8 cellular contexts compared by ENCODE assay signal in the genomic region with DNA sequence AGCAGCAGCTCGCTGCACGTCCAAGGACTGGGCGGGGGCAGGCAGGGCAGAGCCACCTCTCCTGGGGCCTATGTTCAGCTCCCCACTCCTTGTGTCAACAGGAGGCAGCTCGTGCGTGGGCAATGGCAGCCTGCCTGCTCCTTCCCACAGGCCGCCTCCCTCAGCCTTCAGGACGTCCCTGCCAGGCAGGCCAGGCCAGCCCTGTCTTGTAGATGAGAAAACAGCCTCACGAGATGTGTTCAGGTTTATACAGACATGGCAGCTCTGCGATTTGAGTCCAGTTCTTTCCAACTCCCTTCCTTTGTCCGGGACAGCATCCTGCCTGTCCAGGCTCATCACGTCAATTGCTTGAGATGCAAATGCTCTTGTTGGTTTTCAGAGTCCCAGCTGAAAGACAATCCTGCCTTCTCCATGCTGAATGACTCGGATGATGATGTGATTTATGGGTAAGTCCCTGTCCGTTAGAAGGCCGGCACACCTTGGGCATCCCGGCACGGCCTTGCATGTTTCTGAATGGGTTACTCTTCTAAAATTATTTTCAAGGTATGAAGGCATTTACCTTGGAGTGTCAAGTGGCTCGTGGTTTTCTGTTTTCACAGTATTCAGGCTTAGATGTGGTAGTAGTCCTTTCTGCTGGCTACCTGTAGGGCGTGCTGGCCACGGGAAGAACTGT. TPM values are rescaled to one million over a fixed set of nuclear protein-coding genes. Genes with fewer than 3 reads are reported as not detected.
DNase-seq lines count a peak whose midpoint lies in the region; ATAC-seq, FAIRE-seq and TF ChIP-seq lines count a peak whose summit lies in the region.

No MANE protein-coding gene starts in this region.

- TF ChIP-seq POLR2A in H54 (IDR thresholded peaks at IDR 0.05; ENCODE audit: low read depth, low read length): no peak

- peaks cover 9 to 31% of the 10 kb centered on the region in 2 donors for H3K36me3 Mint-ChIP-seq in activated T-cell treated with anti-CD3 and anti-CD28 coated beads, Interleukin-2, amount 50 U/mL, for 72 hours (ENCODE audit: insufficient read depth in 2 of 2)
- H3K36me3 Mint-ChIP-seq in neural progenitor cell: peaks cover 37% of the 10 kb centered on the region

- no peak overlapping the region for H3K27ac ChIP-seq in neural progenitor cell

- peaks cover 13% of the 10 kb centered on the region for H4K20me1 ChIP-seq in neural progenitor cell (ENCODE audit: low read depth)

- H3K27me3 Mint-ChIP-seq in activated T-cell treated with anti-CD3 and anti-CD28 coated beads, Interleukin-2, amount 50 U/mL, for 72 hours (ENCODE audit: low read depth): no peaks in the 10 kb centered on the region
- peaks cover 5% of the 10 kb centered on the region for H3K27me3 Mint-ChIP-seq in neural progenitor cell (ENCODE audit: insufficient read depth, low read depth)

- peak; percentile 37 for DNase-seq in EH (ENCODE audit: low read depth)
- DNase-seq in activated T-cell treated with anti-CD3 and anti-CD28 coated beads, Interleukin-2, amount 50 U/mL, for 72 hours: no peak
- DNase-seq in glomerular visceral epithelial cell (ENCODE audit: extremely low spot score): peak; percentile 12
- DNase-seq in posterior vena cava (ENCODE audit: low spot score): peak; percentile 91
- DNase-seq in C1 segment of cervical spinal cord (lab: John Stamatoyannopoulos, UW): no peak
- no peak for DNase-seq in neural progenitor cell (ENCODE audit: low spot score)
- no peak for DNase-seq in H54 (ENCODE audit: insufficient read length, low spot score)
- DNase-seq in GOT3 (lab: John Stamatoyannopoulos, UW): no peak

- no peaks in the 10 kb centered on the region for H3K27me3 ChIP-seq in neural progenitor cell

- no peaks in the 10 kb centered on the region for H3K4me1 ChIP-seq in neural progenitor cell

- ATAC-seq in activated T-cell treated with anti-CD3 and anti-CD28 coated beads, Interleukin-2, amount 50 U/mL, for 72 hours (replicated peaks in 1 of 2): peak in 1 of 2 donors; percentile 10

- H3K4me3 Mint-ChIP-seq in activated T-cell treated with anti-CD3 and anti-CD28 coated beads, Interleukin-2, amount 50 U/mL, for 72 hours: no peak overlapping the region
- no peak overlapping the region for H3K4me3 Mint-ChIP-seq in neural progenitor cell

- no peaks in the 10 kb centered on the region for H3K9me3 ChIP-seq in neural progenitor cell (ENCODE audit: low read depth)

- no peak overlapping the region for H2AFZ ChIP-seq in neural progenitor cell (replicated peaks)

- no peaks in the 10 kb centered on the region for H3K79me2 ChIP-seq in neural progenitor cell (ENCODE audit: low read depth)

- H3K27ac Mint-ChIP-seq in activated T-cell treated with anti-CD3 and anti-CD28 coated beads, Interleukin-2, amount 50 U/mL, for 72 hours: peak overlapping the region; percentile 54
- H3K27ac Mint-ChIP-seq in neural progenitor cell: no peak overlapping the region

- no peak for TF ChIP-seq CTCF in neural progenitor cell (IDR thresholded peaks at IDR 0.05)

- H3K4me3 ChIP-seq in neural progenitor cell: no peak overlapping the region

- no peaks in the 10 kb centered on the region for H3K9me3 Mint-ChIP-seq in activated T-cell treated with anti-CD3 and anti-CD28 coated beads, Interleukin-2, amount 50 U/mL, for 72 hours
- no peaks in the 10 kb centered on the region for H3K9me3 Mint-ChIP-seq in neural progenitor cell

- no peaks in the 10 kb centered on the region for H3F3A ChIP-seq in neural progenitor cell (ENCODE audit: low read depth)

- FAIRE-seq in H54 (lab: Jason Lieb, UNC): no peak

- no peak overlapping the region for H3K9ac ChIP-seq in neural progenitor cell

- H3K4me1 Mint-ChIP-seq in activated T-cell treated with anti-CD3 and anti-CD28 coated beads, Interleukin-2, amount 50 U/mL, for 72 hours (ENCODE audit: low read depth): peaks cover 62% of the 10 kb centered on the region
- peaks cover 16% of the 10 kb centered on the region for H3K4me1 Mint-ChIP-seq in neural progenitor cell

- no peaks in the 10 kb centered on the region for H3K36me3 ChIP-seq in neural progenitor cell

- intact Hi-C loops in posterior vena cava (cut with DNase I): no loop called here

- H3K4me2 ChIP-seq in neural progenitor cell: no peak overlapping the region

RNA-seq across cellular contexts. Expression of gene DYNLT1, which starts 13.5 kb away (rescaled TPM):
- total RNA-seq in activated T-cell treated with anti-CD3 and anti-CD28 coated beads, Interleukin-2, amount 50 U/mL, for 72 hours: 100 to 1,000 TPM; 111 to 127 TPM
- total RNA-seq in posterior vena cava: 10 to 100 TPM; 91.3 to 91.4 TPM
- total RNA-seq in neural progenitor cell (ENCODE audit: low replicate concordance): 71.1 and 82.8 TPM in 2 replicates

RNA-seq across cellular contexts. Expression of gene SYTL3, which starts 18.8 kb away (rescaled TPM):
- 100 to 1,000 TPM; 267 to 353 TPM for total RNA-seq in activated T-cell treated with anti-CD3 and anti-CD28 coated beads, Interleukin-2, amount 50 U/mL, for 72 hours
- total RNA-seq in posterior vena cava (1 to 10 TPM; 2.0 to 6.5 TPM), neural progenitor cell (ENCODE audit: low replicate concordance) (0.25 TPM in 1 of 2 replicates, not detected in the other)

Comparison
In these comparisons a context has a peak if more than half of its experiments do, and no peak if none do; other contexts are left out.
1. DNase-seq: peak in EH (single experiment), glomerular visceral epithelial cell (single experiment) and posterior vena cava (single experiment); none in activated T-cell treated with anti-CD3 and anti-CD28 coated beads, Interleukin-2, amount 50 U/mL, for 72 hours (0 of 2), C1 segment of cervical spinal cord (0 of 14), neural progenitor cell (single experiment), H54 (single experiment) and GOT3 (single experiment).
2. RNA of gene SYTL3, which starts 18.8 kb away (total RNA-seq): 267 to 353 TPM in activated T-cell treated with anti-CD3 and anti-CD28 coated beads, Interleukin-2, amount 50 U/mL, for 72 hours; 2.0 to 6.5 TPM in posterior vena cava and 0.25 TPM in neural progenitor cell; every median in the first group is over 10 times any median in the second.